1 cellular context compared by ENCODE assay signal in the genomic region with DNA sequence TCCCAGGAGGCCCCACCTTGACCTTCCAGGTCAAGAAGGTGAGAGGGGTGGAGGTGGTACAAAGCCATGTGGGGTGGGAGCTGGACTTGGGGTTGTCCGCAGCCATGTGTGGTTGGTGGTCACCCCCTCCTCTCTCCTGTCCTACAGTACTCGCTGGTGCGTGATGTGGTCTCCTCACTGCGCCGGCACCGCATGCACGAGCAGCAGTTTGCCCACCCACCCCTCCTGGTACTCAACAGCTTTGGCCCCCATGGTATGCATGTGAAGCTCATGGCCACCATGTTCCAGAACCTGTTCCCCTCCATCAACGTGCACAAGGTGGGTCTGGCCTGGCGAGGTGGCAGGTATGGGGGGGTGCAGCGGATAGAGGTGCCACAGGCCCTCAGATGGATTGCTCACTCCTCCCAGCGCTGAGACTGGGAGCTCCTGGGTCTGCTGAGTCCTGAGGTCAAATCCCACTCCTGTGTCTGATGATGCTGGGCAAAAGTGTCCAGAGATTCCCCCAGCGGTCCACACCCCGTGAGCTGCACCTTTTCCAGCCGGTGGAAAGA.
TF ChIP-seq lines count a peak whose summit lies in the region.

No MANE protein-coding gene starts in this region.

TF ChIP-seq in H1, 55 proteins besides CTCF, POLR2A, EP300 and RAD21:
- TF ChIP-seq GABPA (IDR thresholded peaks at IDR 0.05; ENCODE audit: borderline replicate concordance, insufficient read depth, low read length) (no peak), POU5F1 (IDR thresholded peaks at IDR 0.05; ENCODE audit: low read depth, low read length) (no peak), ZNF274 (IDR thresholded peaks at IDR 0.05; ENCODE audit: borderline replicate concordance, extremely low read depth, low read length) (no peak), JUND (IDR thresholded peaks at IDR 0.05; ENCODE audit: low read length) (no peak), CHD1 (IDR thresholded peaks at IDR 0.05; ENCODE audit: low read depth, low read length) (no peak), YY1 (IDR thresholded peaks at IDR 0.05; ENCODE audit: low read depth, low read length) (no peak), NANOG (IDR thresholded peaks at IDR 0.05; ENCODE audit: insufficient read depth, low read depth, low read length, poor library complexity, severe bottlenecking) (no peak), RXRA (IDR thresholded peaks at IDR 0.05; ENCODE audit: insufficient read depth, low read depth, low read length) (no peak), EGR1 (IDR thresholded peaks at IDR 0.05; ENCODE audit: borderline replicate concordance, low read depth, low read length) (no peak), HDAC2 (IDR thresholded peaks at IDR 0.05; ENCODE audit: borderline replicate concordance in 1 of 2, low read depth in 2 of 2, low read length in 2 of 2) (no peak), CHD2 (IDR thresholded peaks at IDR 0.05; ENCODE audit: low read length) (no peak), SIRT6 (IDR thresholded peaks at IDR 0.05; ENCODE audit: low read length) (no peak), BCL11A (IDR thresholded peaks at IDR 0.05; ENCODE audit: low read depth in 2 of 2, low read length in 2 of 2) (no peak), TBP (IDR thresholded peaks at IDR 0.05; ENCODE audit: low read depth, low read length) (no peak), CBX5 (IDR thresholded peaks at IDR 0.05; ENCODE audit: low read depth, low read length) (no peak), SUZ12 (IDR thresholded peaks at IDR 0.05; ENCODE audit: low read length) (no peak)
- TF ChIP-seq, protein P1, sequence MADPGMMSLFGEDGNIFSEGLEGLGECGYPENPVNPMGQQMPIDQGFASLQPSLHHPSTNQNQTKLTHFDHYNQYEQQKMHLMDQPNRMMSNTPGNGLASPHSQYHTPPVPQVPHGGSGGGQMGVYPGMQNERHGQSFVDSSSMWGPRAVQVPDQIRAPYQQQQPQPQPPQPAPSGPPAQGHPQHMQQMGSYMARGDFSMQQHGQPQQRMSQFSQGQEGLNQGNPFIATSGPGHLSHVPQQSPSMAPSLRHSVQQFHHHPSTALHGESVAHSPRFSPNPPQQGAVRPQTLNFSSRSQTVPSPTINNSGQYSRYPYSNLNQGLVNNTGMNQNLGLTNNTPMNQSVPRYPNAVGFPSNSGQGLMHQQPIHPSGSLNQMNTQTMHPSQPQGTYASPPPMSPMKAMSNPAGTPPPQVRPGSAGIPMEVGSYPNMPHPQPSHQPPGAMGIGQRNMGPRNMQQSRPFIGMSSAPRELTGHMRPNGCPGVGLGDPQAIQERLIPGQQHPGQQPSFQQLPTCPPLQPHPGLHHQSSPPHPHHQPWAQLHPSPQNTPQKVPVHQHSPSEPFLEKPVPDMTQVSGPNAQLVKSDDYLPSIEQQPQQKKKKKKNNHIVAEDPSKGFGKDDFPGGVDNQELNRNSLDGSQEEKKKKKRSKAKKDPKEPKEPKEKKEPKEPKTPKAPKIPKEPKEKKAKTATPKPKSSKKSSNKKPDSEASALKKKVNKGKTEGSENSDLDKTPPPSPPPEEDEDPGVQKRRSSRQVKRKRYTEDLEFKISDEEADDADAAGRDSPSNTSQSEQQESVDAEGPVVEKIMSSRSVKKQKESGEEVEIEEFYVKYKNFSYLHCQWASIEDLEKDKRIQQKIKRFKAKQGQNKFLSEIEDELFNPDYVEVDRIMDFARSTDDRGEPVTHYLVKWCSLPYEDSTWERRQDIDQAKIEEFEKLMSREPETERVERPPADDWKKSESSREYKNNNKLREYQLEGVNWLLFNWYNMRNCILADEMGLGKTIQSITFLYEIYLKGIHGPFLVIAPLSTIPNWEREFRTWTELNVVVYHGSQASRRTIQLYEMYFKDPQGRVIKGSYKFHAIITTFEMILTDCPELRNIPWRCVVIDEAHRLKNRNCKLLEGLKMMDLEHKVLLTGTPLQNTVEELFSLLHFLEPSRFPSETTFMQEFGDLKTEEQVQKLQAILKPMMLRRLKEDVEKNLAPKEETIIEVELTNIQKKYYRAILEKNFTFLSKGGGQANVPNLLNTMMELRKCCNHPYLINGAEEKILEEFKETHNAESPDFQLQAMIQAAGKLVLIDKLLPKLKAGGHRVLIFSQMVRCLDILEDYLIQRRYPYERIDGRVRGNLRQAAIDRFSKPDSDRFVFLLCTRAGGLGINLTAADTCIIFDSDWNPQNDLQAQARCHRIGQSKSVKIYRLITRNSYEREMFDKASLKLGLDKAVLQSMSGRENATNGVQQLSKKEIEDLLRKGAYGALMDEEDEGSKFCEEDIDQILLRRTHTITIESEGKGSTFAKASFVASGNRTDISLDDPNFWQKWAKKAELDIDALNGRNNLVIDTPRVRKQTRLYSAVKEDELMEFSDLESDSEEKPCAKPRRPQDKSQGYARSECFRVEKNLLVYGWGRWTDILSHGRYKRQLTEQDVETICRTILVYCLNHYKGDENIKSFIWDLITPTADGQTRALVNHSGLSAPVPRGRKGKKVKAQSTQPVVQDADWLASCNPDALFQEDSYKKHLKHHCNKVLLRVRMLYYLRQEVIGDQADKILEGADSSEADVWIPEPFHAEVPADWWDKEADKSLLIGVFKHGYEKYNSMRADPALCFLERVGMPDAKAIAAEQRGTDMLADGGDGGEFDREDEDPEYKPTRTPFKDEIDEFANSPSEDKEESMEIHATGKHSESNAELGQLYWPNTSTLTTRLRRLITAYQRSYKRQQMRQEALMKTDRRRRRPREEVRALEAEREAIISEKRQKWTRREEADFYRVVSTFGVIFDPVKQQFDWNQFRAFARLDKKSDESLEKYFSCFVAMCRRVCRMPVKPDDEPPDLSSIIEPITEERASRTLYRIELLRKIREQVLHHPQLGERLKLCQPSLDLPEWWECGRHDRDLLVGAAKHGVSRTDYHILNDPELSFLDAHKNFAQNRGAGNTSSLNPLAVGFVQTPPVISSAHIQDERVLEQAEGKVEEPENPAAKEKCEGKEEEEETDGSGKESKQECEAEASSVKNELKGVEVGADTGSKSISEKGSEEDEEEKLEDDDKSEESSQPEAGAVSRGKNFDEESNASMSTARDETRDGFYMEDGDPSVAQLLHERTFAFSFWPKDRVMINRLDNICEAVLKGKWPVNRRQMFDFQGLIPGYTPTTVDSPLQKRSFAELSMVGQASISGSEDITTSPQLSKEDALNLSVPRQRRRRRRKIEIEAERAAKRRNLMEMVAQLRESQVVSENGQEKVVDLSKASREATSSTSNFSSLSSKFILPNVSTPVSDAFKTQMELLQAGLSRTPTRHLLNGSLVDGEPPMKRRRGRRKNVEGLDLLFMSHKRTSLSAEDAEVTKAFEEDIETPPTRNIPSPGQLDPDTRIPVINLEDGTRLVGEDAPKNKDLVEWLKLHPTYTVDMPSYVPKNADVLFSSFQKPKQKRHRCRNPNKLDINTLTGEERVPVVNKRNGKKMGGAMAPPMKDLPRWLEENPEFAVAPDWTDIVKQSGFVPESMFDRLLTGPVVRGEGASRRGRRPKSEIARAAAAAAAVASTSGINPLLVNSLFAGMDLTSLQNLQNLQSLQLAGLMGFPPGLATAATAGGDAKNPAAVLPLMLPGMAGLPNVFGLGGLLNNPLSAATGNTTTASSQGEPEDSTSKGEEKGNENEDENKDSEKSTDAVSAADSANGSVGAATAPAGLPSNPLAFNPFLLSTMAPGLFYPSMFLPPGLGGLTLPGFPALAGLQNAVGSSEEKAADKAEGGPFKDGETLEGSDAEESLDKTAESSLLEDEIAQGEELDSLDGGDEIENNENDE (IDR thresholded peaks at IDR 0.05; ENCODE audit: insufficient replicate concordance, low read length) = no peak
- TF ChIP-seq, protein P2, sequence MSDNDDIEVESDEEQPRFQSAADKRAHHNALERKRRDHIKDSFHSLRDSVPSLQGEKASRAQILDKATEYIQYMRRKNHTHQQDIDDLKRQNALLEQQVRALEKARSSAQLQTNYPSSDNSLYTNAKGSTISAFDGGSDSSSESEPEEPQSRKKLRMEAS (IDR thresholded peaks at IDR 0.05) = no peak
